ENCODE assay signal across 8 cellular contexts in the genomic region with DNA sequence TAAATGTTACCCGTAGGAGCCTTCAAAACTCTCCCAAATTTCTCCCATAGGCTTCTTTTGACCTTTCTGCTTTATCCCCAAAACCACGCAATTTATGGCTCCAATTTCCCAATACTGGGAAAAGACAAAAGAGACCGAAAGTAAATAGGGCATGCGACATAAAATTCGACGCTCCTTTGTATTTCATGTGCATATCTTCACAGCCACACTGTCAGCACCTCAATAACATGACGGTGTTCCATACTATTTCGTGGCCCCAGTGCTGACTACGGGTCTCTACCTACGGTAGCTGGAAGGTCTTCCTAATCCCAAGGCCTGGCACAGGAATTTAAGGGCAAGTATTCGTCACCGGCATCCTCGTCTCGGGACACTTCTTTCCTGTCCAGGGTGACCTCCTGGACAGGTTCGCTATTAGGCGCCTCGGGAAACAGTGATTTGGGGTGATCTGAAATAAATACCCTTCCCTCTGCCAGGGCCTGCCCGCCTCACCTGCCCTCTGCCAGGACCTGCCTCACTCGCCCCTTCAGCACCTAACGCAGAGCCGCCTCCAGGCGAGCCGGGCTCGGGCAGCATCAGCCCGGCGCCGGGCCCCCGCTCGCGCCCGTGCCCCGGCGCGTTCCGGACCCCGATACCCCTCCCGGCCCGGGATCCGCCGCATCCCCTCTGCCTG. TPM values are rescaled to one million over a fixed set of nuclear protein-coding genes. Genes with fewer than 3 reads are reported as not detected.
DNase-seq lines count a peak whose midpoint lies in the region; ATAC-seq and TF ChIP-seq lines count a peak whose summit lies in the region.

No MANE protein-coding gene starts in this region.

- peak; percentile 13 for DNase-seq in CD1c-positive myeloid dendritic cell (ENCODE audit: extremely low spot score)
- DNase-seq in Panc1 (ENCODE audit: low read depth, low spot score) = peak; percentile 28
- peak; percentile 62 for DNase-seq in activated effector memory CD4-positive, alpha-beta T cell treated with Interleukin-2 at 50 U/mL for 16 hours
- no peak for DNase-seq in foreskin keratinocyte
- peak; percentile 48 for DNase-seq in occipital lobe (lab: John Stamatoyannopoulos, UW)

- peak; percentile 69 for ATAC-seq in GM19395 (IDR thresholded peaks at IDR 0.05; ENCODE audit: unreplicated experiment)
- ATAC-seq in HG03520 (IDR thresholded peaks at IDR 0.05; ENCODE audit: unreplicated experiment) = peak; percentile 40
- ATAC-seq in Panc1 = peak; percentile 76
- peak; percentile 80 for ATAC-seq in foreskin keratinocyte

- H3K27me3 ChIP-seq in Panc1 (ENCODE audit: control insufficient read depth, insufficient read depth, low read length) (no peaks in the 10 kb centered on the region), foreskin keratinocyte (no peaks in the 10 kb centered on the region)

- intact Hi-C loops in Panc1 (cut with micrococcal nuclease; ENCODE audit: unreplicated experiment) = no loop called here

- BruUV-seq in Panc1 (replicated peaks; lab: Mats Ljungman, UMichigan) = no TSS peak

- POLR2A ChIA-PET in Panc1 (lab: Charles Lee) = interaction anchor here (0.7 kb wide), 1 partner anchor 172 kb away, joined by 3 read pairs; no protein-coding TSS in a partner anchor

- peak overlapping the region; percentile 77 to 90 for H3K4me3 ChIP-seq in Panc1 (ENCODE audit: low read depth in 2 of 2, low read length in 2 of 2)

- no peaks in the 10 kb centered on the region for H3K36me3 ChIP-seq in Panc1 (ENCODE audit: control insufficient read depth, insufficient read depth, low read length)

- H3K4me1 ChIP-seq in Panc1 (ENCODE audit: control insufficient read depth, insufficient read depth, low read length) (peaks cover 24% of the 10 kb centered on the region), foreskin keratinocyte (peaks cover 7% of the 10 kb centered on the region)

- CTCF ChIA-PET in Panc1 (lab: Charles Lee) = interaction anchor here (0.7 kb wide), 1 partner anchor 59 kb away, joined by 6 read pairs; no protein-coding TSS in a partner anchor

- TF ChIP-seq CTCF in Panc1 (IDR thresholded peaks at IDR 0.05) = no peak
- no peak for TF ChIP-seq CTCF in foreskin keratinocyte (conservative IDR thresholded peaks at IDR 0.05)

- H3K27ac ChIP-seq in Panc1 (ENCODE audit: low read length) (peak overlapping the region; percentile 88), foreskin keratinocyte (peak overlapping the region; percentile 30), temporal lobe (ENCODE audit: low read depth, low read length) (peak overlapping the region; percentile 63)

- in situ Hi-C loops in Panc1 (cut with HindIII; ENCODE audit: low pct_unique_long_range_greater_than_20kb, low sequenced_read_pairs) = no loop called here

- H3K9me3 ChIP-seq in Panc1 (ENCODE audit: control insufficient read depth, insufficient read depth, low read depth, low read length) = no peaks in the 10 kb centered on the region

RNA-seq across cellular contexts. Expression of a gene that starts 0.7 kb away (rescaled TPM):
- total RNA-seq in Panc1 (2021; ENCODE audit: unreplicated experiment) = 37.8 TPM
- polyA plus RNA-seq in Panc1 (2012; ENCODE audit: insufficient read length) = 51.3 TPM
- total RNA-seq in foreskin keratinocyte = 20.3 and 23.3 TPM in 2 replicates
- polyA plus RNA-seq in foreskin keratinocyte = 16.7 and 17.9 TPM in 2 replicates
- 21.7 TPM for total RNA-seq in occipital lobe
- 13.0 TPM for total RNA-seq in temporal lobe

Comparison
In these comparisons a context has a peak if more than half of its experiments do, and no peak if none do; other contexts are left out.
1. DNase-seq: peak in CD1c-positive myeloid dendritic cell (single experiment), Panc1 (single experiment), activated effector memory CD4-positive, alpha-beta T cell treated with Interleukin-2 at 50 U/mL for 16 hours (single experiment) and occipital lobe (single experiment); none in foreskin keratinocyte (0 of 2).
2. H3K27ac ChIP-seq: peak in every context shown above with its lines; median percentile 88 in Panc1; 63 in temporal lobe; 30 in foreskin keratinocyte.
3. Peak in every context shown above with its lines, with median percentiles within 50 percentile points of each other: ATAC-seq.